ENCODE assay signal across 28 cellular contexts in genomic region chr7:17209101-17209500, GRCh38.
"Had no signal": no experiment of that assay in that cellular context is flagged by ENCODE, and none has a peak within 500 bp of the region (broad histone marks: within the 10 kb centered on the region; RNA-seq: fewer than 3 reads in every experiment).

No MANE protein-coding gene starts in this region.

- H3K27ac Mint-ChIP-seq: stimulated activated effector memory CD8-positive, alpha-beta T cell treated with anti-CD3 and anti-CD28 coated beads, Interleukin-12 subunit alpha, Interleukin-12 subunit beta, amount 100 ng/mL, for 72 hours; stimulated activated memory B cell treated with anti-CD40 and anti-IgM and Interleukin-4, amounts not matched to agents 10 μg/mL and 1 μg/mL and 100 μg/mL, for 72 hours; stimulated activated naive B cell treated with anti-CD40 and anti-IgM and Interleukin-4, amounts not matched to agents 10 μg/mL and 1 μg/mL and 100 μg/mL, for 72 hours; stimulated activated naive CD8-positive, alpha-beta T cell treated with anti-CD3 and anti-CD28 coated beads, Interleukin-15, amount 100 ng/mL, for 72 hours; stimulated activated naive CD8-positive, alpha-beta T cell treated with anti-CD3 and anti-CD28 coated beads, Interleukin-15, Interleukin-2, amounts not matched to agents 100 ng/mL and 50 ng/mL, for 24 hours; type B pancreatic cell had no signal

- DNase-seq: stimulated activated CD4-positive, alpha-beta T cell treated with anti-CD3 and anti-CD28 coated beads, Interleukin-2, amount 100 ng/mL, for 48 hours; stimulated activated CD4-positive, alpha-beta T cell treated with anti-CD3 and anti-CD28 coated beads, Interleukin-4, amount 100 ng/mL, for 1 hour; stimulated activated CD4-positive, alpha-beta T cell treated with anti-CD3 and anti-CD28 coated beads, Interleukin-4, amount 100 ng/mL, for 24 hours; stimulated activated CD4-positive, alpha-beta T cell treated with anti-CD3 and anti-CD28 coated beads, Interleukin-4, amount 100 ng/mL, for 4 hours; stimulated activated CD8-positive, alpha-beta memory T cell treated with anti-CD3 and anti-CD28 coated beads, Interleukin-4, amount 100 ng/mL, for 48 hours; stimulated activated naive B cell treated with anti-CD40 and anti-IgM and Interleukin-4, amounts not matched to agents 10 μg/mL and 1 μg/mL and 100 μg/mL, for 72 hours; stimulated activated naive CD4-positive, alpha-beta T cell; stimulated activated naive CD4-positive, alpha-beta T cell treated with Interleukin-2 at 50 U/mL for 16 hours; stimulated activated naive CD8-positive, alpha-beta T cell treated with anti-CD3 and anti-CD28 coated beads, Interleukin-15, amount 100 ng/mL, for 72 hours; stimulated activated naive CD8-positive, alpha-beta T cell treated with anti-CD3 and anti-CD28 coated beads, Interleukin-15, Interleukin-2, amounts not matched to agents 100 U/mL and 50 U/mL, for 24 hours; stomach; substantia nigra; testis; thyroid gland; tibial artery; transverse colon; upper lobe of left lung; upper lobe of right lung; uterus had no signal

- H3K27me3 Mint-ChIP-seq: stimulated activated memory B cell treated with anti-CD40 and anti-IgM and Interleukin-4, amounts not matched to agents 10 μg/mL and 1 μg/mL and 100 μg/mL, for 72 hours; stimulated activated naive B cell treated with anti-CD40 and anti-IgM and Interleukin-4, amounts not matched to agents 10 μg/mL and 1 μg/mL and 100 μg/mL, for 72 hours; stimulated activated naive CD8-positive, alpha-beta T cell treated with anti-CD3 and anti-CD28 coated beads, Interleukin-15, amount 100 ng/mL, for 72 hours; stimulated activated naive CD8-positive, alpha-beta T cell treated with anti-CD3 and anti-CD28 coated beads, Interleukin-15, Interleukin-2, amounts not matched to agents 100 ng/mL and 50 ng/mL, for 24 hours; type B pancreatic cell had no signal

- H3K4me1 ChIP-seq: stomach, suprapubic skin, testis, thyroid gland, tibial artery, tibial nerve, upper lobe of right lung, uterus, vagina had no signal

- H3K36me3 Mint-ChIP-seq: stimulated activated effector memory CD8-positive, alpha-beta T cell treated with anti-CD3 and anti-CD28 coated beads, Interleukin-12 subunit alpha, Interleukin-12 subunit beta, amount 100 ng/mL, for 72 hours; stimulated activated memory B cell treated with anti-CD40 and anti-IgM and Interleukin-4, amounts not matched to agents 10 μg/mL and 1 μg/mL and 100 μg/mL, for 72 hours; stimulated activated naive B cell treated with anti-CD40 and anti-IgM and Interleukin-4, amounts not matched to agents 10 μg/mL and 1 μg/mL and 100 μg/mL, for 72 hours; type B pancreatic cell had no signal

- H3K27ac ChIP-seq: stomach, suprapubic skin, testis, thoracic aorta, thyroid gland, tibial artery, tibial nerve, transverse colon, upper lobe of left lung, upper lobe of right lung, uterus, vagina had no signal

- H3K4me3 Mint-ChIP-seq: stimulated activated effector memory CD8-positive, alpha-beta T cell treated with anti-CD3 and anti-CD28 coated beads, Interleukin-12 subunit alpha, Interleukin-12 subunit beta, amount 100 ng/mL, for 72 hours; stimulated activated memory B cell treated with anti-CD40 and anti-IgM and Interleukin-4, amounts not matched to agents 10 μg/mL and 1 μg/mL and 100 μg/mL, for 72 hours; stimulated activated naive B cell treated with anti-CD40 and anti-IgM and Interleukin-4, amounts not matched to agents 10 μg/mL and 1 μg/mL and 100 μg/mL, for 72 hours; stimulated activated naive CD8-positive, alpha-beta T cell treated with anti-CD3 and anti-CD28 coated beads, Interleukin-15, amount 100 ng/mL, for 72 hours; stimulated activated naive CD8-positive, alpha-beta T cell treated with anti-CD3 and anti-CD28 coated beads, Interleukin-15, Interleukin-2, amounts not matched to agents 100 ng/mL and 50 ng/mL, for 24 hours; type B pancreatic cell had no signal

- H3K4me1 Mint-ChIP-seq: stimulated activated effector memory CD8-positive, alpha-beta T cell treated with anti-CD3 and anti-CD28 coated beads, Interleukin-12 subunit alpha, Interleukin-12 subunit beta, amount 100 ng/mL, for 72 hours; stimulated activated memory B cell treated with anti-CD40 and anti-IgM and Interleukin-4, amounts not matched to agents 10 μg/mL and 1 μg/mL and 100 μg/mL, for 72 hours; stimulated activated naive B cell treated with anti-CD40 and anti-IgM and Interleukin-4, amounts not matched to agents 10 μg/mL and 1 μg/mL and 100 μg/mL, for 72 hours; stimulated activated naive CD8-positive, alpha-beta T cell treated with anti-CD3 and anti-CD28 coated beads, Interleukin-15, amount 100 ng/mL, for 72 hours had no signal

- H3K9me3 Mint-ChIP-seq: stimulated activated effector memory CD8-positive, alpha-beta T cell treated with anti-CD3 and anti-CD28 coated beads, Interleukin-12 subunit alpha, Interleukin-12 subunit beta, amount 100 ng/mL, for 72 hours; stimulated activated memory B cell treated with anti-CD40 and anti-IgM and Interleukin-4, amounts not matched to agents 10 μg/mL and 1 μg/mL and 100 μg/mL, for 72 hours; stimulated activated naive B cell treated with anti-CD40 and anti-IgM and Interleukin-4, amounts not matched to agents 10 μg/mL and 1 μg/mL and 100 μg/mL, for 72 hours; stimulated activated naive CD8-positive, alpha-beta T cell treated with anti-CD3 and anti-CD28 coated beads, Interleukin-15, amount 100 ng/mL, for 72 hours; stimulated activated naive CD8-positive, alpha-beta T cell treated with anti-CD3 and anti-CD28 coated beads, Interleukin-15, Interleukin-2, amounts not matched to agents 100 ng/mL and 50 ng/mL, for 24 hours; type B pancreatic cell had no signal

- H3K27me3 ChIP-seq: stomach, suprapubic skin, testis, thyroid gland, tibial artery, tibial nerve, transverse colon, upper lobe of left lung, upper lobe of right lung, uterus, vagina had no signal

- FAIRE-seq: urothelium cell line had no signal

- H3K4me3 ChIP-seq: stomach, suprapubic skin, testis, thoracic aorta, thyroid gland, tibial artery, tibial nerve, transverse colon, upper lobe of left lung, upper lobe of right lung, uterus, vagina had no signal

- H3K9me3 ChIP-seq: stomach, suprapubic skin, testis, thoracic aorta, thyroid gland, tibial artery, tibial nerve, transverse colon, upper lobe of left lung, upper lobe of right lung, uterus, vagina had no signal

- H3K36me3 ChIP-seq: stomach, suprapubic skin, thoracic aorta, thyroid gland, tibial artery, tibial nerve, transverse colon, upper lobe of left lung, upper lobe of right lung, uterus, vagina had no signal
